1 cellular context compared by ENCODE assay signal in genomic region chr6:142374090-142374783, GRCh38.
TF ChIP-seq lines count a peak whose summit lies in the region.

No MANE protein-coding gene starts in this region.

TF ChIP-seq in HepG2, 621 proteins besides CTCF, POLR2A, EP300 and RAD21 (continued from another document and continues in another):
- TF ChIP-seq IRX3 (CRISPR knock-in tag; IDR thresholded peaks at IDR 0.05; ENCODE audit: borderline replicate concordance, low read depth) (no peak), ZBTB26 (CRISPR knock-in tag; IDR thresholded peaks at IDR 0.05; ENCODE audit: borderline replicate concordance) (no peak), LBX2 (CRISPR knock-in tag; IDR thresholded peaks at IDR 0.05; ENCODE audit: borderline replicate concordance) (no peak), DDIT3 (CRISPR knock-in tag; IDR thresholded peaks at IDR 0.05) (no peak), FOXM1 (CRISPR knock-in tag; IDR thresholded peaks at IDR 0.05) (no peak), ATF4 (CRISPR knock-in tag; IDR thresholded peaks at IDR 0.05) (no peak), DBP (CRISPR knock-in tag; IDR thresholded peaks at IDR 0.05; ENCODE audit: not compliant biosample characterization) (no peak), ZNF660 (CRISPR knock-in tag; IDR thresholded peaks at IDR 0.05; ENCODE audit: borderline replicate concordance, low read depth) (no peak), AGO2 (optimal IDR thresholded peaks at IDR 0.05; ENCODE audit: low read depth, low read length) (no peak), THAP8 (CRISPR knock-in tag; IDR thresholded peaks at IDR 0.05; ENCODE audit: borderline replicate concordance) (no peak), CEBPG (CRISPR knock-in tag; IDR thresholded peaks at IDR 0.05) (no peak), KAT8 (CRISPR knock-in tag; IDR thresholded peaks at IDR 0.05) (no peak), NFYB (CRISPR knock-in tag; IDR thresholded peaks at IDR 0.05) (no peak), ZBTB42 (CRISPR knock-in tag; IDR thresholded peaks at IDR 0.05) (no peak), PRDM10 (CRISPR knock-in tag; IDR thresholded peaks at IDR 0.05; ENCODE audit: low read depth) (0 out of 2 replicates have a peak, but pooled peaks have one; percentile 28), NR1H2 (CRISPR knock-in tag; IDR thresholded peaks at IDR 0.05; ENCODE audit: borderline replicate concordance, low read depth) (no peak), HNRNPK (IDR thresholded peaks at IDR 0.05; ENCODE audit: low read depth, low read length, poor library complexity, severe bottlenecking) (no peak), ARHGAP35 (CRISPR knock-in tag; IDR thresholded peaks at IDR 0.05; ENCODE audit: borderline replicate concordance) (no peak), HDAC1 (CRISPR knock-in tag; IDR thresholded peaks at IDR 0.05) (no peak), ZSCAN21 (CRISPR knock-in tag; IDR thresholded peaks at IDR 0.05; ENCODE audit: borderline replicate concordance) (no peak), ZNF614 (CRISPR knock-in tag; IDR thresholded peaks at IDR 0.05; ENCODE audit: borderline replicate concordance) (no peak), MEIS1 (CRISPR knock-in tag; IDR thresholded peaks at IDR 0.05; ENCODE audit: borderline replicate concordance) (peak; percentile 72; the same call in 1 of the 2 replicates), SMAD9 (CRISPR knock-in tag; IDR thresholded peaks at IDR 0.05) (no peak), TFDP1 (CRISPR knock-in tag; IDR thresholded peaks at IDR 0.05; ENCODE audit: borderline replicate concordance) (no peak), TEAD3 (CRISPR knock-in tag; optimal IDR thresholded peaks at IDR 0.05; ENCODE audit: borderline replicate concordance) (peak; percentile 75), SP4 (CRISPR knock-in tag; IDR thresholded peaks at IDR 0.05) (no peak), ZNF7 (CRISPR knock-in tag; IDR thresholded peaks at IDR 0.05) (no peak), FOXP4 (CRISPR knock-in tag; IDR thresholded peaks at IDR 0.05) (no peak), CHD4 (IDR thresholded peaks at IDR 0.05; ENCODE audit: borderline replicate concordance, low read length) (no peak), PRMT3 (CRISPR knock-in tag; IDR thresholded peaks at IDR 0.05; ENCODE audit: borderline replicate concordance, low read depth) (no peak), CEBPB (IDR thresholded peaks at IDR 0.05; ENCODE audit: borderline replicate concordance, low read depth, low read length) (no peak), KLF11 (CRISPR knock-in tag; IDR thresholded peaks at IDR 0.05) (no peak), ZNF776 (CRISPR knock-in tag; IDR thresholded peaks at IDR 0.05) (no peak), ZNF790 (CRISPR knock-in tag; IDR thresholded peaks at IDR 0.05; ENCODE audit: borderline replicate concordance) (no peak), NONO (IDR thresholded peaks at IDR 0.05) (no peak), NONO (CRISPR knock-in tag; conservative IDR thresholded peaks at IDR 0.05) (no peak), HDAC2 (CRISPR knock-in tag; IDR thresholded peaks at IDR 0.05) (no peak), CBX5 (CRISPR knock-in tag; IDR thresholded peaks at IDR 0.05; ENCODE audit: borderline replicate concordance) (no peak), ZNF333 (CRISPR knock-in tag; IDR thresholded peaks at IDR 0.05; ENCODE audit: borderline replicate concordance) (no peak), GATAD2A (CRISPR knock-in tag; IDR thresholded peaks at IDR 0.05) (no peak), ZFX (CRISPR knock-in tag; IDR thresholded peaks at IDR 0.05; ENCODE audit: low read depth) (no peak), E2F2 (CRISPR knock-in tag; IDR thresholded peaks at IDR 0.05; ENCODE audit: borderline replicate concordance) (no peak), SOX13 (IDR thresholded peaks at IDR 0.05) (no peak), SOX13 (CRISPR knock-in tag; conservative IDR thresholded peaks at IDR 0.05 in 1 of 2, IDR thresholded peaks at IDR 0.05 in 1 of 2) (peak in 1 of 2 experiments; percentile 26; a peak in 1 of 4 replicates), ATF7 (IDR thresholded peaks at IDR 0.05) (no peak), ATF7 (CRISPR knock-in tag; IDR thresholded peaks at IDR 0.05) (no peak), PLSCR1 (CRISPR knock-in tag; IDR thresholded peaks at IDR 0.05; ENCODE audit: borderline replicate concordance) (no peak), ZNF740 (CRISPR knock-in tag; IDR thresholded peaks at IDR 0.05) (no peak), RBM22 (optimal IDR thresholded peaks at IDR 0.05; ENCODE audit: low read length) (no peak), IKZF1 (IDR thresholded peaks at IDR 0.05) (no peak), PLRG1 (conservative IDR thresholded peaks at IDR 0.05) (no peak), ZNF510 (CRISPR knock-in tag; IDR thresholded peaks at IDR 0.05; ENCODE audit: low read depth) (no peak), THYN1 (CRISPR knock-in tag; IDR thresholded peaks at IDR 0.05; ENCODE audit: borderline replicate concordance, low read depth) (no peak), GABPB1 (CRISPR knock-in tag; IDR thresholded peaks at IDR 0.05) (no peak), MTF2 (CRISPR knock-in tag; IDR thresholded peaks at IDR 0.05; ENCODE audit: borderline replicate concordance) (no peak), ELF1 (CRISPR knock-in tag; IDR thresholded peaks at IDR 0.05) (no peak)
